ENCODE assay signal across 8 cellular contexts in the genomic region with DNA sequence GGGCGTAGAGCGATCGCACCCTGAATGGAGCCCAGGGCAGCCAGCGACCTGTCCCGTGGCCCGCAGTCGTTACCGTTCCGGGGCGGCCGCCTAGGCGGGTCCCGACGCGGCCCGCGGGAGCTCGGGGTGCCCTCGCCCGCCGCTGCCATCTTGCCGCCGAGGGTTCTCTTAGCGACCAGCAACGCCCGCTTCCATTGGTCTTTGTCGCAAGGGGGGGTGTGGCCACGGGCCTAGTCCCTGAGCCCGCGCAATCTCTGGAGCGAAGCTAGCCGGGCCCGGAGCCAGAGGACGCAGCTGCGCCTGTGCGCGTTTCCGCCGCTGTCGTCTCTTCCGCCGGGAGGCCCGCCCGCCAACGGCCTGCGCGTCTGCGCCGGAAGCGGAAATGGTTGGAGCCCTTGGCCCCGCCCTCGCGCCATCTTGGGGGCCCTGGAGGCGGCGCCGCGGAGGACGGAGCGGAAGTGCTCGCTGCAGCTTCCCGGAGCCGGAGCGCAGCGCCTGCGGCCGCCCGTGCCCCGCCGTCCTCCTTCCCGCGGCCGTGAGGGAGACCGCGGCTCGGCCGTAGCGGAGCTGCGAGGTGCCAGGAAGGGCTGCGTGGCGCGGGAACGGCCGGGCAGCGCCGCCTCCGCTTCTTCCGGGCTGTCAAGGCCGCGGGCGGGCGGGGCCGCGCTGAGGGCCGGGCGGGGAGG.
A peak's percentile ranks its signal among the peaks of the same experiment; 100 is the strongest.
DNase-seq lines count a peak whose midpoint lies in the region; ATAC-seq and TF ChIP-seq lines count a peak whose summit lies in the region.

TSS of gene MORN1 (minus strand) at position 170 of the 686 bp plus-strand sequence. CDS start at position 149, 21 bp downstream.
A gene with protein sequence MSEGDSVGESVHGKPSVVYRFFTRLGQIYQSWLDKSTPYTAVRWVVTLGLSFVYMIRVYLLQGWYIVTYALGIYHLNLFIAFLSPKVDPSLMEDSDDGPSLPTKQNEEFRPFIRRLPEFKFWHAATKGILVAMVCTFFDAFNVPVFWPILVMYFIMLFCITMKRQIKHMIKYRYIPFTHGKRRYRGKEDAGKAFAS (plus strand): TSS at position 457 of the 686 bp plus-strand sequence. CDS start 3,950 bp downstream, outside the sequence.

- H3K4me3 Mint-ChIP-seq in activated naive CD4-positive, alpha-beta T cell treated with anti-CD3 and anti-CD28 coated beads, Interleukin-2, amount 50 U/mL, for 24 hours = peak within 1 kb of the TSS; percentile 92

- peaks cover 26 to 31% of the 10 kb centered on the region in 2 experiments for H3K4me1 ChIP-seq in neutrophil (ENCODE audit: control insufficient read depth in 1 of 2, insufficient read depth in 1 of 2, low read depth in 1 of 2, low read length in 1 of 2)

- H3K36me3 ChIP-seq in SK-N-MC (ENCODE audit: insufficient read depth, low read length) (peaks cover 6% of the 10 kb centered on the region; the same call in 1 of the 2 replicates), neutrophil (peaks cover 36% of the 10 kb centered on the region)

- H3K9me3 Mint-ChIP-seq in activated naive CD4-positive, alpha-beta T cell treated with anti-CD3 and anti-CD28 coated beads, Interleukin-2, amount 50 U/mL, for 24 hours = no peaks in the 10 kb centered on the region

- H3K27ac ChIP-seq in SK-N-MC (peak within 1 kb of the TSS; percentile 48), neutrophil (peak within 1 kb of the TSS; percentile 95), substantia nigra (ENCODE audit: low read depth, low read length, poor library complexity, severe bottlenecking) (peak within 1 kb of the TSS; percentile 72)

- peaks cover 1% of the 10 kb centered on the region for H3K36me3 Mint-ChIP-seq in activated naive CD4-positive, alpha-beta T cell treated with anti-CD3 and anti-CD28 coated beads, Interleukin-2, amount 50 U/mL, for 24 hours

- TF ChIP-seq CTCF in neutrophil (IDR thresholded peaks at IDR 0.05) = peak; percentile 50

- H3K9ac ChIP-seq in SK-N-MC (ENCODE audit: insufficient read length) = peak within 1 kb of the TSS; percentile 95

- no peaks in the 10 kb centered on the region for H3K27me3 Mint-ChIP-seq in activated naive CD4-positive, alpha-beta T cell treated with anti-CD3 and anti-CD28 coated beads, Interleukin-2, amount 50 U/mL, for 24 hours

- peaks cover 36% of the 10 kb centered on the region for H3K4me1 Mint-ChIP-seq in activated naive CD4-positive, alpha-beta T cell treated with anti-CD3 and anti-CD28 coated beads, Interleukin-2, amount 50 U/mL, for 24 hours

- H3K9me3 ChIP-seq in SK-N-MC (ENCODE audit: low read depth, low read length) (no peaks in the 10 kb centered on the region), neutrophil (no peaks in the 10 kb centered on the region)

- peak; percentile 97 for DNase-seq in NCI-H1048 (lab: John Stamatoyannopoulos, UW)
- DNase-seq in SK-N-MC (ENCODE audit: low read depth, low spot score) = peak; percentile 86
- peak; percentile 98 for DNase-seq in germinal center (ENCODE audit: low spot score)
- DNase-seq in substantia nigra (lab: John Stamatoyannopoulos, UW) = peak; percentile 87 to 100 (median 98)

- H3K27me3 ChIP-seq in neutrophil = no peaks in the 10 kb centered on the region

- H3K27ac Mint-ChIP-seq in activated naive CD4-positive, alpha-beta T cell treated with anti-CD3 and anti-CD28 coated beads, Interleukin-2, amount 50 U/mL, for 24 hours = peak within 1 kb of the TSS; percentile 92

- H3K4me3 ChIP-seq in GM08714 (ENCODE audit: low read length) = peak within 1 kb of the TSS; percentile 95
- peak within 1 kb of the TSS; percentile 90 for H3K4me3 ChIP-seq in SK-N-MC
- H3K4me3 ChIP-seq in neutrophil (ENCODE audit: low read depth in 1 of 2, low read length in 1 of 2) = peak within 1 kb of the TSS; percentile 84 to 95

- peak; percentile 80 for ATAC-seq in HG02588 (IDR thresholded peaks at IDR 0.05; ENCODE audit: unreplicated experiment)

Comparison
In these comparisons a context has a peak if more than half of its experiments do, and no peak if none do; other contexts are left out.
1. Peak in every context shown above with its lines: DNase-seq, ATAC-seq, H3K4me3 ChIP-seq and H3K27ac ChIP-seq.